Comparison of ENCODE assay signal across 8 cellular contexts in the genomic region with DNA sequence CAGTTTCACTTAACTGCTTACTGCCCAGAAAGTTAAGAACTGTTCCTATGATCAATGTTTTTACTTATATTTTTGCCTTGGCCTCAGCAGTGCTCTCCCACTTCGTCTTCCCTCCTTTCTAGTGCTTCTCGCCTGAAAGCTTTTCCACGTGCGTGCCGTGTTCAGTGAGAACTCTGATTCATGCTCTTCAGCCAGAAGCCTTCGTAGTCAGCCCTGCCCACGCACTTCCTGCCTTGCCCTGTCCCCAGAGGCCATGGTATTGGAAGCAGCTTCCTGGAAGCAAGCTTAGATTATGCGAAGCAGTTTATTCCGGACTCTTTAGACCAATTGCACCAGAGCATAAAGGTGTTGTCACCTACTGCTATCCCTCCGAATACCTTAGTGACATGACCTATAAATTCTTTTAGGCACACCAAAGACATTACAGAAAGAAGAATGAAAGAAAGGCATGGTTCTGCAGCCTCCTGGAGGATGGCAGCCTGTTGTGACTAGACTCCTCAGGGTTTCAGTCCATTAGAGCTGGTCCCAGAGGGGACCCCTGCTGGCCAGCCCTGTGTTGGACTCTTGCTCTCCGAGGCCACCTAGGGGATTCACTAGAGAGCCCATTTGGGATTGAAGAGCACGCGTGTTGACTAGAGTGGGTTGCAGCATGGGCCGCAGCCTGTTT.
DNase-seq lines count a peak whose midpoint lies in the region; ATAC-seq and TF ChIP-seq lines count a peak whose summit lies in the region.

No MANE protein-coding gene starts in this region.

- no peak overlapping the region for H2BK120ac ChIP-seq in mesendoderm (ENCODE audit: low read depth, low read length)

- peak overlapping the region; percentile 45 for H3K27ac Mint-ChIP-seq in dendritic cell treated with granulocyte-macrophage colony-stimulating factor and Interleukin-4, amounts not matched to agents 40 ng/mL and 50 ng/mL, for 4 days

- H3K23ac ChIP-seq in mesendoderm (ENCODE audit: low read length): no peak overlapping the region

- H3K4me3 Mint-ChIP-seq in dendritic cell treated with granulocyte-macrophage colony-stimulating factor and Interleukin-4, amounts not matched to agents 40 ng/mL and 50 ng/mL, for 4 days: no peak overlapping the region

- H3K4me3 ChIP-seq in KMS-11 (IDR thresholded peaks at IDR 0.05; ENCODE audit: insufficient read depth, low read depth, low read length) (no peak overlapping the region), mesendoderm (ENCODE audit: low read length) (no peak overlapping the region)

- H3K36me3 Mint-ChIP-seq in dendritic cell treated with granulocyte-macrophage colony-stimulating factor and Interleukin-4, amounts not matched to agents 40 ng/mL and 50 ng/mL, for 4 days (ENCODE audit: low read depth): peaks cover 14% of the 10 kb centered on the region

- no peaks in the 10 kb centered on the region for H3K36me3 ChIP-seq in KMS-11 (ENCODE audit: insufficient read depth)
- no peaks in the 10 kb centered on the region for H3K36me3 ChIP-seq in mesendoderm (ENCODE audit: control insufficient read depth, insufficient read depth, low read length)

- H3K18ac ChIP-seq in mesendoderm (ENCODE audit: low read length): no peak overlapping the region

- H3K4me1 ChIP-seq in KMS-11 (ENCODE audit: low read depth, poor library complexity, severe bottlenecking) (peaks cover 11% of the 10 kb centered on the region), mesendoderm (ENCODE audit: control insufficient read depth, low read depth, low read length) (peaks cover 17% of the 10 kb centered on the region)

- H3K9ac ChIP-seq in KMS-11 (no peak overlapping the region), mesendoderm (ENCODE audit: low read length) (no peak overlapping the region)

- H3K4me2 ChIP-seq in KMS-11 (no peak overlapping the region), mesendoderm (ENCODE audit: low read length) (no peak overlapping the region)

- H3K56ac ChIP-seq in mesendoderm (ENCODE audit: low read length): peak overlapping the region; percentile 58

- no peaks in the 10 kb centered on the region for H3K27me3 Mint-ChIP-seq in dendritic cell treated with granulocyte-macrophage colony-stimulating factor and Interleukin-4, amounts not matched to agents 40 ng/mL and 50 ng/mL, for 4 days

- H4K20me1 ChIP-seq in KMS-11 (ENCODE audit: insufficient read depth): no peaks in the 10 kb centered on the region

- WGBS in mesendoderm (ENCODE audit: extremely low coverage, insufficient coverage, low lambda C conversion rate): no CpG with 5 or more reads among the region's 14 CpGs

- H4K5ac ChIP-seq in mesendoderm (ENCODE audit: low read length): no peak overlapping the region

- ATAC-seq in GM19351 (IDR thresholded peaks at IDR 0.05; ENCODE audit: unreplicated experiment): no peak
- no peak for ATAC-seq in GM21825 (IDR thresholded peaks at IDR 0.05; ENCODE audit: unreplicated experiment)

- H3K27ac ChIP-seq in KMS-11: no peak overlapping the region
- no peak overlapping the region for H3K27ac ChIP-seq in mesendoderm (ENCODE audit: low read depth, low read length)

- no peak overlapping the region for H2AFZ ChIP-seq in KMS-11 (ENCODE audit: low read depth)

- intact Hi-C loops in dendritic cell treated with granulocyte-macrophage colony-stimulating factor and Interleukin-4, amounts not matched to agents 40 ng/mL and 50 ng/mL, for 4 days (cut with micrococcal nuclease): no loop called here

- H2BK15ac ChIP-seq in mesendoderm (replicated peaks; ENCODE audit: low read depth): no peak overlapping the region

- H4K8ac ChIP-seq in mesendoderm (ENCODE audit: low read depth, low read length): no peak overlapping the region

- H3K4ac ChIP-seq in mesendoderm (ENCODE audit: low read depth, low read length): no peak overlapping the region

- peaks cover 37% of the 10 kb centered on the region for H3K79me1 ChIP-seq in mesendoderm (ENCODE audit: low read length)

- H3K4me1 Mint-ChIP-seq in dendritic cell treated with granulocyte-macrophage colony-stimulating factor and Interleukin-4, amounts not matched to agents 40 ng/mL and 50 ng/mL, for 4 days (ENCODE audit: low read depth): peaks cover 40% of the 10 kb centered on the region

- H3K27me3 ChIP-seq in KMS-11 (ENCODE audit: insufficient read depth, low read depth): no peaks in the 10 kb centered on the region
- H3K27me3 ChIP-seq in mesendoderm (ENCODE audit: insufficient read depth, low read length, poor library complexity): no peaks in the 10 kb centered on the region

- peak overlapping the region; percentile 54 for H2AK5ac ChIP-seq in mesendoderm (ENCODE audit: low read length)

- DNase-seq in D341Med (ENCODE audit: low spot score) (peak; percentile 86), mesendoderm (peak; percentile 90)
- peak; percentile 62 to 77 for DNase-seq in activated CD4-positive, alpha-beta T cell treated with anti-CD3 and anti-CD28 coated beads for 24 hours (ENCODE audit: low read depth in 2 of 2)
- DNase-seq in stimulated activated CD8-positive, alpha-beta memory T cell treated with anti-CD3 and anti-CD28 coated beads, Interleukin-7, amount 100 ng/mL, for 4 hours (ENCODE audit: low read depth in 2 of 2): peak; percentile 72 to 73

- H3K79me2 ChIP-seq in KMS-11 (ENCODE audit: insufficient read depth, low read depth): no peaks in the 10 kb centered on the region; the same call in 1 of the 2 replicates
- peaks cover 18% of the 10 kb centered on the region for H3K79me2 ChIP-seq in mesendoderm (ENCODE audit: control insufficient read depth, insufficient read depth, low read length)

- H2BK5ac ChIP-seq in mesendoderm (ENCODE audit: low read length): peak overlapping the region; percentile 6

- peak; percentile 44; the same call in 1 of the 2 replicates for TF ChIP-seq CTCF in KMS-11 (conservative IDR thresholded peaks at IDR 0.05; ENCODE audit: low read depth, low read length)

- peaks cover 12% of the 10 kb centered on the region for H3K9me3 Mint-ChIP-seq in dendritic cell treated with granulocyte-macrophage colony-stimulating factor and Interleukin-4, amounts not matched to agents 40 ng/mL and 50 ng/mL, for 4 days
